Comparison of ENCODE assay signal across 1 cellular context in the genomic region with DNA sequence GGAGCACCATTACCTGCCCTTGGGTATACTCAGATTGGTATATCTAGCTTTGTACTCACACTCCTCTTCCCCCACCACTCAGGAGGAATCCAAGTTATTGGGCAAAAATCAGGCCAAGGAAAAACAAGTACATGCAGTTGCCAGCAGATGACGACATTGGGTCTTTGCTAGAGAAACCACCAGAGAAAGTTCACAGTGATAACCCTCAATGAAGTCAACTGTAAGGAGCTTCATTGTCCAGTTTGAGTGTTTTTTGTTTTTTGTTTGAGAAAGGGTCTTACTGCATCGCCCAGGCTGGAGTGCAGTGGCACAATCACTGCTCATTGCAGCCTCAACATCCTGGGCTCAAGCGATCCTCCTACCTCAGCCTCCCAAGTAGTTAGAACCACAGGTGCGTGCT.
TF ChIP-seq lines count a peak whose summit lies in the region.

No MANE protein-coding gene starts in this region.

TF ChIP-seq in H1, 55 proteins besides CTCF, POLR2A, EP300 and RAD21:
- TF ChIP-seq SIX5 (IDR thresholded peaks at IDR 0.05; ENCODE audit: low read depth, low read length): no peak
- TF ChIP-seq RXRA (IDR thresholded peaks at IDR 0.05; ENCODE audit: insufficient read depth, low read depth, low read length): no peak
- no peak for TF ChIP-seq ASH2L (IDR thresholded peaks at IDR 0.05; ENCODE audit: low read length)
- TF ChIP-seq MAX (IDR thresholded peaks at IDR 0.05): no peak
- TF ChIP-seq KDM4A (IDR thresholded peaks at IDR 0.05; ENCODE audit: low read depth, low read length, severe bottlenecking): no peak
- no peak for TF ChIP-seq CREB1 (IDR thresholded peaks at IDR 0.05)
- TF ChIP-seq RFX5 (IDR thresholded peaks at IDR 0.05; ENCODE audit: borderline replicate concordance, low read depth, low read length): no peak
